21 cellular contexts compared by ENCODE assay signal in the genomic region with DNA sequence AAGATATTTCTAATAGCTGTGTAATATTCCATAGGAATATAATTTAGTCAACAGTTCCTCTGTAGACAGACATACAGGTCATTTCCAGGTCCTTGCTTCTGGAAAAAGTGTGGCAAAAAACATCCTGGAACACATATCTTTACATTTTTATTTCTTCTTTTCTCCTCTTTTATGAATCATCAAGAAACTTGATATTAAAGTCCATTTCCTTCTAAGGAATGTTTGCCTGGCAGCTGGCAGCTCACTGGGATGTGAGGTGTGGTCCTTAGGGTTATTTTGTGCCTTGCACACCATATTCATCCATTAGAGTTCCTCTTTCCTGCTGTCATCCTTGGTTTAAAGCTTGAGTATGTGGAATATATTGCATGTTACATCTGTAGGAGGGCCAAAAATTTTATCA.
DNase-seq lines count a peak whose midpoint lies in the region; ATAC-seq and TF ChIP-seq lines count a peak whose summit lies in the region.
"Had no signal": no experiment of that assay in that cellular context is flagged by ENCODE, and none has a peak within 500 bp of the region (broad histone marks: within the 10 kb centered on the region; RNA-seq: fewer than 3 reads in every experiment).

No MANE protein-coding gene starts in this region.

- ATAC-seq in SK-N-SH treated with all-trans-retinoic acid at 6 μM for 48 hours = peak; percentile 24
- ATAC-seq in GM18867 (IDR thresholded peaks at IDR 0.05; ENCODE audit: unreplicated experiment) = no peak
- ATAC-seq: esophagus mucosa; natural killer cell treated with Interleukin-12 subunit alpha and Interleukin-12 subunit beta and Interleukin-15 and Interleukin-18, amount 100 ng/mL, for 72 hours had no signal

- H3K27me3 ChIP-seq in tibial artery = no peaks in the 10 kb centered on the region
- H3K27me3 ChIP-seq: BE2C had no signal

- no peak overlapping the region for H3K4me3 ChIP-seq in epithelial cell of esophagus (ENCODE audit: low read length)
- H3K4me3 ChIP-seq in tibial artery = no peak overlapping the region
- H3K4me3 ChIP-seq: GM12878 had no signal

- DNase-seq in GM03348 (ENCODE audit: low spot score) (peak; percentile 55), epithelial cell of esophagus (ENCODE audit: low read depth) (peak; percentile 6), osteocyte (ENCODE audit: extremely low spot score, unreplicated experiment) (no peak), tibial artery (no peak), NCI-H1436 (lab: John Stamatoyannopoulos, UW) (no peak)
- DNase-seq in activated CD4-positive, alpha-beta memory T cell treated with anti-CD3 and anti-CD28 coated beads for 36 hours = no peak
- DNase-seq: activated CD4-positive, alpha-beta T cell treated with anti-CD3 and anti-CD28 coated beads, Interleukin-2, amount 50 U/mL, for 1 hour; BE2C; Calu3; kidney; NCI-H146; NCI-H2227 treated with DMSO at 0.1 percent for 48 hours; posterior cingulate gyrus; stimulated activated CD4-positive, alpha-beta T cell treated with anti-CD3 and anti-CD28 coated beads, Interleukin-4, amount 100 ng/mL, for 1 hour had no signal

- H3K9me3 ChIP-seq in tibial artery = no peaks in the 10 kb centered on the region
- H3K9me3 ChIP-seq: BE2C had no signal

- H3K36me3 ChIP-seq in tibial artery = no peaks in the 10 kb centered on the region
- H3K36me3 ChIP-seq: BE2C had no signal

- peaks cover 0 to 41% (median 17%) of the 10 kb centered on the region in 4 donors for H3K4me1 ChIP-seq in tibial artery

- no peaks in the 10 kb centered on the region for H3K9me3 Mint-ChIP-seq in osteocyte (ENCODE audit: unreplicated experiment)
- no peaks in the 10 kb centered on the region for H3K9me3 Mint-ChIP-seq in activated CD4-positive, alpha-beta memory T cell treated with anti-CD3 and anti-CD28 coated beads for 36 hours
- H3K9me3 Mint-ChIP-seq: dendritic cell treated with granulocyte-macrophage colony-stimulating factor and Interleukin-4, amounts not matched to agents 40 ng/mL and 50 ng/mL, for 4 days; memory B cell; natural killer cell treated with Interleukin-12 subunit alpha and Interleukin-12 subunit beta and Interleukin-15 and Interleukin-18, amount 100 ng/mL, for 72 hours had no signal

- H3K4me1 Mint-ChIP-seq in osteocyte (ENCODE audit: unreplicated experiment) = peaks cover 43% of the 10 kb centered on the region
- peaks cover 30% of the 10 kb centered on the region for H3K4me1 Mint-ChIP-seq in activated CD4-positive, alpha-beta memory T cell treated with anti-CD3 and anti-CD28 coated beads for 36 hours (ENCODE audit: low read depth)

- peak overlapping the region in 1 of 2 donors; percentile 27 for H3K27ac ChIP-seq in tibial artery

- no peak overlapping the region for H3K4me3 Mint-ChIP-seq in osteocyte (ENCODE audit: unreplicated experiment)
- no peak overlapping the region for H3K4me3 Mint-ChIP-seq in activated CD4-positive, alpha-beta memory T cell treated with anti-CD3 and anti-CD28 coated beads for 36 hours
- H3K4me3 Mint-ChIP-seq: dendritic cell treated with granulocyte-macrophage colony-stimulating factor and Interleukin-4, amounts not matched to agents 40 ng/mL and 50 ng/mL, for 4 days; memory B cell; natural killer cell treated with Interleukin-12 subunit alpha and Interleukin-12 subunit beta and Interleukin-15 and Interleukin-18, amount 100 ng/mL, for 72 hours had no signal

- POLR2A ChIA-PET in activated CD4-positive, alpha-beta memory T cell treated with anti-CD3 and anti-CD28 coated beads for 36 hours (lab: Charles Lee) = interaction anchor here (1.2 kb wide), 1 partner anchor 123 kb away, joined by 3 read pairs; no protein-coding TSS in a partner anchor

- H3K27me3 Mint-ChIP-seq in osteocyte (ENCODE audit: unreplicated experiment) = no peaks in the 10 kb centered on the region
- no peaks in the 10 kb centered on the region for H3K27me3 Mint-ChIP-seq in activated CD4-positive, alpha-beta memory T cell treated with anti-CD3 and anti-CD28 coated beads for 36 hours
- H3K27me3 Mint-ChIP-seq: dendritic cell treated with granulocyte-macrophage colony-stimulating factor and Interleukin-4, amounts not matched to agents 40 ng/mL and 50 ng/mL, for 4 days; memory B cell; natural killer cell treated with Interleukin-12 subunit alpha and Interleukin-12 subunit beta and Interleukin-15 and Interleukin-18, amount 100 ng/mL, for 72 hours had no signal

- TF ChIP-seq CTCF in epithelial cell of esophagus (IDR thresholded peaks at IDR 0.05; ENCODE audit: insufficient read depth, low read depth, low read length, missing control alignments) (no peak), osteocyte (IDR thresholded peaks at IDR 0.05) (no peak), tibial artery (IDR thresholded peaks at IDR 0.05) (no peak)

- CTCF ChIA-PET in activated CD4-positive, alpha-beta memory T cell treated with anti-CD3 and anti-CD28 coated beads for 36 hours (lab: Charles Lee) = interaction anchor here (1.3 kb wide), 1 partner anchor 240 kb away, joined by 5 read pairs; no protein-coding TSS in a partner anchor

- H3K27ac Mint-ChIP-seq in osteocyte (ENCODE audit: unreplicated experiment) = peak overlapping the region; percentile 84
- H3K27ac Mint-ChIP-seq in activated CD4-positive, alpha-beta memory T cell treated with anti-CD3 and anti-CD28 coated beads for 36 hours = no peak overlapping the region
- H3K27ac Mint-ChIP-seq: dendritic cell treated with granulocyte-macrophage colony-stimulating factor and Interleukin-4, amounts not matched to agents 40 ng/mL and 50 ng/mL, for 4 days had no signal

- intact Hi-C loops in tibial artery (cut with DNase I; ENCODE audit: low total_unique reads) = no loop called here
- intact Hi-C loops in activated CD4-positive, alpha-beta memory T cell treated with anti-CD3 and anti-CD28 coated beads for 36 hours (cut with micrococcal nuclease) = loop anchor here (5.0 to 10.0 kb wide), 2 partner anchors 115 to 238 kb away; no protein-coding TSS in a partner anchor

- H3K36me3 Mint-ChIP-seq in osteocyte (ENCODE audit: unreplicated experiment) = peaks cover 11% of the 10 kb centered on the region
- peaks cover 6% of the 10 kb centered on the region for H3K36me3 Mint-ChIP-seq in activated CD4-positive, alpha-beta memory T cell treated with anti-CD3 and anti-CD28 coated beads for 36 hours
- H3K36me3 Mint-ChIP-seq: natural killer cell treated with Interleukin-12 subunit alpha and Interleukin-12 subunit beta and Interleukin-15 and Interleukin-18, amount 100 ng/mL, for 72 hours had no signal

TF ChIP-seq in SK-N-SH treated with all-trans-retinoic acid at 6 μM for 48 hours, 23 proteins besides CTCF, POLR2A, EP300 and RAD21 (continues in another document):
- no peak for TF ChIP-seq BACH2 (CRISPR knock-in tag; IDR thresholded peaks at IDR 0.05; ENCODE audit: borderline replicate concordance)
- no peak for TF ChIP-seq PATZ1 (CRISPR knock-in tag; IDR thresholded peaks at IDR 0.05; ENCODE audit: borderline replicate concordance)
- no peak for TF ChIP-seq ZNF70 (CRISPR knock-in tag; IDR thresholded peaks at IDR 0.05)
- no peak for TF ChIP-seq TOX (CRISPR knock-in tag; IDR thresholded peaks at IDR 0.05; ENCODE audit: borderline replicate concordance)
- no peak for TF ChIP-seq PPARA (CRISPR knock-in tag; IDR thresholded peaks at IDR 0.05; ENCODE audit: borderline replicate concordance)
- TF ChIP-seq, protein P1, sequence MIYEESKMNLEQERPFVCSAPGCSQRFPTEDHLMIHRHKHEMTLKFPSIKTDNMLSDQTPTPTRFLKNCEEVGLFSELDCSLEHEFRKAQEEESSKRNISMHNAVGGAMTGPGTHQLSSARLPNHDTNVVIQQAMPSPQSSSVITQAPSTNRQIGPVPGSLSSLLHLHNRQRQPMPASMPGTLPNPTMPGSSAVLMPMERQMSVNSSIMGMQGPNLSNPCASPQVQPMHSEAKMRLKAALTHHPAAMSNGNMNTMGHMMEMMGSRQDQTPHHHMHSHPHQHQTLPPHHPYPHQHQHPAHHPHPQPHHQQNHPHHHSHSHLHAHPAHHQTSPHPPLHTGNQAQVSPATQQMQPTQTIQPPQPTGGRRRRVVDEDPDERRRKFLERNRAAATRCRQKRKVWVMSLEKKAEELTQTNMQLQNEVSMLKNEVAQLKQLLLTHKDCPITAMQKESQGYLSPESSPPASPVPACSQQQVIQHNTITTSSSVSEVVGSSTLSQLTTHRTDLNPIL (CRISPR knock-in tag; IDR thresholded peaks at IDR 0.05; ENCODE audit: low read depth) = no peak
- TF ChIP-seq ARNTL (CRISPR knock-in tag; IDR thresholded peaks at IDR 0.05; ENCODE audit: borderline replicate concordance, low read depth) = no peak
- no peak for TF ChIP-seq ESRRG (CRISPR knock-in tag; IDR thresholded peaks at IDR 0.05)
- TF ChIP-seq SNAI2 (CRISPR knock-in tag; IDR thresholded peaks at IDR 0.05) = no peak
- no peak for TF ChIP-seq ISL1 (CRISPR knock-in tag; IDR thresholded peaks at IDR 0.05)

Comparison
In these comparisons a context has a peak if more than half of its experiments do, and no peak if none do; other contexts are left out.
1. DNase-seq: peak in GM03348 (single experiment) and epithelial cell of esophagus (single experiment); none in osteocyte (single experiment), tibial artery (0 of 2), NCI-H1436 (single experiment) and activated CD4-positive, alpha-beta memory T cell treated with anti-CD3 and anti-CD28 coated beads for 36 hours (single experiment).